ENCODE assay signal across 21 cellular contexts in genomic region chr6:16635291-16635809, GRCh38.
A peak's percentile ranks its signal among the peaks of the same experiment; 100 is the strongest.
DNase-seq lines count a peak whose midpoint lies in the region; ATAC-seq and TF ChIP-seq lines count a peak whose summit lies in the region.
"Had no signal": no experiment of that assay in that cellular context is flagged by ENCODE, and none has a peak within 500 bp of the region (broad histone marks: within the 10 kb centered on the region; RNA-seq: fewer than 3 reads in every experiment).

No MANE protein-coding gene starts in this region.

- intact Hi-C loops in MCF 10A (cut with micrococcal nuclease) (loop anchor here (5.0 kb wide), 1 partner anchor 77 kb away; no protein-coding TSS in a partner anchor), breast epithelium (cut with DNase I; ENCODE audit: low total_unique reads) (no loop called here), left colon (cut with DNase I, micrococcal nuclease) (no loop called here)
- intact Hi-C loops in activated T-helper 2 cell treated with anti-CD3 and anti-CD28 coated beads, Interferon-gamma antibody, Interleukin-2, Interleukin-4, amounts not matched to agents 10 μg/mL and 5 μg/mL and 100 μg/mL, durations not matched to agents 14 hours and 24 hours and 36 hours (cut with micrococcal nuclease): loop anchor here (5.0 kb wide), 1 partner anchor 33 kb away; no protein-coding TSS in a partner anchor

- TF ChIP-seq CTCF in MCF 10A (IDR thresholded peaks at IDR 0.05; ENCODE audit: unreplicated experiment) (no peak), breast epithelium (IDR thresholded peaks at IDR 0.05) (no peak)

- no peaks in the 10 kb centered on the region for H3K27me3 Mint-ChIP-seq in MCF 10A (ENCODE audit: insufficient read depth, unreplicated experiment)
- H3K27me3 Mint-ChIP-seq in activated T-helper 2 cell treated with anti-CD3 and anti-CD28 coated beads, Interferon-gamma antibody, Interleukin-2, Interleukin-4, amounts not matched to agents 10 μg/mL and 5 μg/mL and 100 μg/mL, durations not matched to agents 14 hours and 24 hours and 36 hours (ENCODE audit: low read depth): no peaks in the 10 kb centered on the region

- DNase-seq in MCF 10A (ENCODE audit: unreplicated experiment): peak; percentile 13
- no peak for DNase-seq in breast epithelium (ENCODE audit: low spot score in 2 of 2)
- DNase-seq in activated T-helper 2 cell treated with anti-CD3 and anti-CD28 coated beads, Interferon-gamma antibody, Interleukin-2, Interleukin-4, amounts not matched to agents 10 μg/mL and 5 μg/mL and 100 μg/mL, durations not matched to agents 14 hours and 24 hours and 36 hours (ENCODE audit: low spot score): no peak
- DNase-seq in kidney tubule cell (ENCODE audit: low spot score): peak; percentile 12
- DNase-seq in NCI-H446 treated with DMSO at 0.1 percent for 48 hours (lab: John Stamatoyannopoulos, UW): no peak
- DNase-seq in left colon: no peak
- DNase-seq: activated CD4-positive, CD25-positive, alpha-beta regulatory T cell treated with anti-CD3 and anti-CD28 coated beads, Interleukin-2, amount 50 U/mL, for 72 hours; BE2C; Caco-2; colonic mucosa; DND-41; glutamatergic neuron; KG1; natural killer cell; NCI-H2171; sigmoid colon; stimulated activated CD8-positive, alpha-beta memory T cell treated with anti-CD3 and anti-CD28 coated beads, Interleukin-4, amount 100 ng/mL, for 48 hours had no signal

- CTCF ChIA-PET in MCF 10A (lab: Yijun Ruan, JAX): interaction anchor here (0.6 to 1.4 kb wide), 3 partner anchors 10 to 933 kb away, joined by 3 to 4 read pairs (median 3); no protein-coding TSS in a partner anchor

- H3K4me1 ChIP-seq in breast epithelium: no peaks in the 10 kb centered on the region
- H3K4me1 ChIP-seq: BE2C, Caco-2, colonic mucosa had no signal

- no peaks in the 10 kb centered on the region for H3K9me3 ChIP-seq in breast epithelium
- H3K9me3 ChIP-seq: A549, BE2C, Caco-2, colonic mucosa, sigmoid colon had no signal

- H3K9me3 Mint-ChIP-seq in MCF 10A (ENCODE audit: unreplicated experiment): no peaks in the 10 kb centered on the region
- no peaks in the 10 kb centered on the region for H3K9me3 Mint-ChIP-seq in activated T-helper 2 cell treated with anti-CD3 and anti-CD28 coated beads, Interferon-gamma antibody, Interleukin-2, Interleukin-4, amounts not matched to agents 10 μg/mL and 5 μg/mL and 100 μg/mL, durations not matched to agents 14 hours and 24 hours and 36 hours
- H3K9me3 Mint-ChIP-seq: natural killer cell had no signal

- no peak for ATAC-seq in HG02970 (IDR thresholded peaks at IDR 0.05; ENCODE audit: low FRiP score, unreplicated experiment)
- ATAC-seq in left colon: no peak
- ATAC-seq: A549, natural killer cell had no signal

- TF ChIP-seq POLR2A in breast epithelium (IDR thresholded peaks at IDR 0.05): no peak

- no peak overlapping the region for H3K27ac ChIP-seq in breast epithelium
- peak overlapping the region; percentile 19 for H3K27ac ChIP-seq in temporal lobe (ENCODE audit: low read depth, low read length)
- H3K27ac ChIP-seq: colonic mucosa, sigmoid colon had no signal

- no peaks in the 10 kb centered on the region for H3K36me3 ChIP-seq in breast epithelium
- H3K36me3 ChIP-seq: BE2C, colonic mucosa had no signal

- peaks cover 5% of the 10 kb centered on the region for H3K36me3 Mint-ChIP-seq in MCF 10A (ENCODE audit: insufficient read depth, unreplicated experiment)
- peaks cover 52% of the 10 kb centered on the region for H3K36me3 Mint-ChIP-seq in activated T-helper 2 cell treated with anti-CD3 and anti-CD28 coated beads, Interferon-gamma antibody, Interleukin-2, Interleukin-4, amounts not matched to agents 10 μg/mL and 5 μg/mL and 100 μg/mL, durations not matched to agents 14 hours and 24 hours and 36 hours (ENCODE audit: low read depth)
- H3K36me3 Mint-ChIP-seq: natural killer cell had no signal

- H3K4me3 ChIP-seq in breast epithelium: no peak overlapping the region
- H3K4me3 ChIP-seq: A549, colonic mucosa, sigmoid colon had no signal

- no TSS peak for BruUV-seq in MCF 10A (replicated peaks; lab: Mats Ljungman, UMichigan)

- H3K4me1 Mint-ChIP-seq in MCF 10A (ENCODE audit: insufficient read depth, unreplicated experiment): peaks cover 11% of the 10 kb centered on the region
- peaks cover 46% of the 10 kb centered on the region for H3K4me1 Mint-ChIP-seq in activated T-helper 2 cell treated with anti-CD3 and anti-CD28 coated beads, Interferon-gamma antibody, Interleukin-2, Interleukin-4, amounts not matched to agents 10 μg/mL and 5 μg/mL and 100 μg/mL, durations not matched to agents 14 hours and 24 hours and 36 hours (ENCODE audit: low read depth)

- POLR2A ChIA-PET in MCF 10A (lab: Yijun Ruan, JAX): interaction anchor here (0.6 to 1.1 kb wide), 3 partner anchors 46 to 1022 kb away, joined by 3 read pairs; no protein-coding TSS in a partner anchor

- no peaks in the 10 kb centered on the region for H3K27me3 ChIP-seq in breast epithelium
- H3K27me3 ChIP-seq: BE2C, colonic mucosa, sigmoid colon had no signal

- peak overlapping the region; percentile 65 for H3K27ac Mint-ChIP-seq in MCF 10A (ENCODE audit: low read depth, unreplicated experiment)
- H3K27ac Mint-ChIP-seq in activated T-helper 2 cell treated with anti-CD3 and anti-CD28 coated beads, Interferon-gamma antibody, Interleukin-2, Interleukin-4, amounts not matched to agents 10 μg/mL and 5 μg/mL and 100 μg/mL, durations not matched to agents 14 hours and 24 hours and 36 hours: peak overlapping the region; percentile 31

- no peak overlapping the region for H3K4me3 Mint-ChIP-seq in MCF 10A (ENCODE audit: unreplicated experiment)
- H3K4me3 Mint-ChIP-seq in activated T-helper 2 cell treated with anti-CD3 and anti-CD28 coated beads, Interferon-gamma antibody, Interleukin-2, Interleukin-4, amounts not matched to agents 10 μg/mL and 5 μg/mL and 100 μg/mL, durations not matched to agents 14 hours and 24 hours and 36 hours (ENCODE audit: low read depth): no peak overlapping the region
- H3K4me3 Mint-ChIP-seq: brain, natural killer cell had no signal

Comparison
In these comparisons a context has a peak if more than half of its experiments do, and no peak if none do; other contexts are left out.
1. DNase-seq: peak in MCF 10A (single experiment) and kidney tubule cell (single experiment); none in breast epithelium (0 of 2), activated T-helper 2 cell treated with anti-CD3 and anti-CD28 coated beads, Interferon-gamma antibody, Interleukin-2, Interleukin-4, amounts not matched to agents 10 μg/mL and 5 μg/mL and 100 μg/mL, durations not matched to agents 14 hours and 24 hours and 36 hours (single experiment), NCI-H446 treated with DMSO at 0.1 percent for 48 hours (single experiment) and left colon (0 of 2).
2. intact Hi-C loops: an anchor here in MCF 10A (5.0 kb wide) and activated T-helper 2 cell treated with anti-CD3 and anti-CD28 coated beads, Interferon-gamma antibody, Interleukin-2, Interleukin-4, amounts not matched to agents 10 μg/mL and 5 μg/mL and 100 μg/mL, durations not matched to agents 14 hours and 24 hours and 36 hours (5.0 kb wide); none called in breast epithelium and left colon.